ENCODE assay signal across 8 cellular contexts in genomic region chr11:64181506-64182411, GRCh38. TPM values are rescaled to one million over a fixed set of nuclear protein-coding genes. Genes with fewer than 3 reads are reported as not detected.
A peak's percentile ranks its signal among the peaks of the same experiment; 100 is the strongest.
DNase-seq lines count a peak whose midpoint lies in the region; ATAC-seq, FAIRE-seq and TF ChIP-seq lines count a peak whose summit lies in the region.

No MANE protein-coding gene starts in this region.

- intact Hi-C loops in A673 (cut with micrococcal nuclease; ENCODE audit: unreplicated experiment) = no loop called here

- no peak overlapping the region for H3K27ac Mint-ChIP-seq in activated CD8-positive, alpha-beta T cell treated with anti-CD3 and anti-CD28 coated beads, Interleukin-2, amount 10 ng/mL, durations not matched to agents 7 days and 5 days

- CTCF ChIA-PET in A673 (lab: Charles Lee) = interaction anchor here (1.2 kb wide), 1 partner anchor 70 kb away, joined by 3 read pairs; no protein-coding TSS in a partner anchor
- CTCF ChIA-PET in activated CD8-positive, alpha-beta T cell treated with anti-CD3 and anti-CD28 coated beads, Interleukin-2, amount 10 ng/mL, durations not matched to agents 7 days and 5 days (lab: Charles Lee) = interaction anchor here (1.1 to 1.6 kb wide), 5 partner anchors 15 to 344 kb away, joined by 3 to 5 read pairs (median 5); partner anchors contain the start of genes ESRRA and FERMT3

- peaks cover 57% of the 10 kb centered on the region for H3K4me1 Mint-ChIP-seq in activated CD8-positive, alpha-beta T cell treated with anti-CD3 and anti-CD28 coated beads, Interleukin-2, amount 10 ng/mL, durations not matched to agents 7 days and 5 days (ENCODE audit: low read depth)

- BruUV-seq in A673 (replicated peaks; lab: Mats Ljungman, UMichigan) = no TSS peak

- TF ChIP-seq CTCF in A673 (conservative IDR thresholded peaks at IDR 0.05; ENCODE audit: low read depth, low read length) = no peak

- POLR2A ChIA-PET in A673 (lab: Charles Lee; ENCODE audit: low non-redundant PET) = interaction anchor here (0.5 kb wide), 1 partner anchor 11 kb away, joined by 3 read pairs; no protein-coding TSS in a partner anchor
- POLR2A ChIA-PET in activated CD8-positive, alpha-beta T cell treated with anti-CD3 and anti-CD28 coated beads, Interleukin-2, amount 10 ng/mL, durations not matched to agents 7 days and 5 days (lab: Charles Lee) = interaction anchor here (0.6 to 1.5 kb wide), 4 partner anchors 18 to 180 kb away, joined by 3 to 8 read pairs (median 3); partner anchors contain the start of gene FERMT3

- H3K4me3 Mint-ChIP-seq in activated CD8-positive, alpha-beta T cell treated with anti-CD3 and anti-CD28 coated beads, Interleukin-2, amount 10 ng/mL, durations not matched to agents 7 days and 5 days = no peak overlapping the region

- no peaks in the 10 kb centered on the region for H3K9me3 ChIP-seq in A673 (ENCODE audit: low read depth, low read length, poor library complexity, severe bottlenecking)
- no peaks in the 10 kb centered on the region for H3K9me3 ChIP-seq in thymus (ENCODE audit: control insufficient read depth)

- FAIRE-seq in GM12892 (lab: Jason Lieb, UNC) = peak; percentile 89

- DNase-seq in A673 (ENCODE audit: low spot score) (peak; percentile 83), GM12892 (ENCODE audit: insufficient read length) (peak; percentile 49), NCI-H345 treated with DMSO at 0.1 percent for 48 hours (lab: John Stamatoyannopoulos, UW; ENCODE audit: unreplicated experiment) (peak; percentile 22), mucosa of gallbladder (ENCODE audit: low spot score) (peak; percentile 94)
- peak; percentile 64 for DNase-seq in activated CD8-positive, alpha-beta T cell treated with anti-CD3 and anti-CD28 coated beads, Interleukin-2, amount 10 ng/mL, durations not matched to agents 7 days and 5 days

- H3K27me3 ChIP-seq in A673 (replicated peaks; ENCODE audit: insufficient read depth, low read depth, low read length, poor library complexity) (no peaks in the 10 kb centered on the region), thymus (ENCODE audit: control insufficient read depth, insufficient read depth) (no peaks in the 10 kb centered on the region)

- no peaks in the 10 kb centered on the region for H3K9me3 Mint-ChIP-seq in activated CD8-positive, alpha-beta T cell treated with anti-CD3 and anti-CD28 coated beads, Interleukin-2, amount 10 ng/mL, durations not matched to agents 7 days and 5 days (ENCODE audit: insufficient read depth)

- no peaks in the 10 kb centered on the region for H3K36me3 ChIP-seq in A673 (ENCODE audit: insufficient read depth, low read length, poor library complexity, severe bottlenecking)
- peaks cover 3% of the 10 kb centered on the region for H3K36me3 ChIP-seq in thymus (ENCODE audit: control insufficient read depth, insufficient read depth)

- peaks cover 9% of the 10 kb centered on the region for H3K36me3 Mint-ChIP-seq in activated CD8-positive, alpha-beta T cell treated with anti-CD3 and anti-CD28 coated beads, Interleukin-2, amount 10 ng/mL, durations not matched to agents 7 days and 5 days (ENCODE audit: low read depth)

- WGBS in thymus = 52% methylated on average over 17 of the region's 17 CpGs

- H3K4me3 ChIP-seq in A673 (ENCODE audit: low read depth, low read length, poor library complexity, severe bottlenecking) (no peak overlapping the region), thymus (ENCODE audit: low read length) (peak overlapping the region; percentile 14)

- ATAC-seq in activated CD8-positive, alpha-beta T cell treated with anti-CD3 and anti-CD28 coated beads, Interleukin-2, amount 10 ng/mL, durations not matched to agents 7 days and 5 days = no peak
- ATAC-seq in esophagus mucosa = peak; percentile 66
- no peak for ATAC-seq in HG03439 (IDR thresholded peaks at IDR 0.05; ENCODE audit: unreplicated experiment)

- peaks cover 20% of the 10 kb centered on the region for H3K4me1 ChIP-seq in A673 (ENCODE audit: insufficient read depth, low read length, poor library complexity, severe bottlenecking)
- peaks cover 7% of the 10 kb centered on the region for H3K4me1 ChIP-seq in thymus (ENCODE audit: control insufficient read depth, insufficient read depth, low read length)

- peak; percentile 46; the same call in 1 of the 2 replicates for TF ChIP-seq POLR2A in GM12892 (IDR thresholded peaks at IDR 0.05; ENCODE audit: low read depth, low read length)

- H3K27me3 Mint-ChIP-seq in activated CD8-positive, alpha-beta T cell treated with anti-CD3 and anti-CD28 coated beads, Interleukin-2, amount 10 ng/mL, durations not matched to agents 7 days and 5 days (ENCODE audit: low read depth) = no peaks in the 10 kb centered on the region

- H3K27ac ChIP-seq in A673 (ENCODE audit: low read depth, low read length, poor library complexity, severe bottlenecking) (peak overlapping the region; percentile 24), thymus (ENCODE audit: low read depth) (peak overlapping the region; percentile 65)

RNA-seq across cellular contexts. Expression of gene STIP1, which starts 4.2 kb away (rescaled TPM):
- total RNA-seq in A673 (2021) (565 and 577 TPM in 2 replicates), esophagus mucosa (74.2 TPM), mucosa of gallbladder (115 TPM)
- polyA plus RNA-seq in GM12892 (2012; ENCODE audit: missing spikeins) = 120 TPM
- total RNA-seq in activated CD8-positive, alpha-beta T cell treated with anti-CD3 and anti-CD28 coated beads, Interleukin-2, amount 10 ng/mL, durations not matched to agents 7 days and 5 days = 100 to 1,000 TPM; 335 to 340 TPM
- 46.7 TPM for polyA plus RNA-seq in thymus

RNA-seq across cellular contexts. Expression of gene MACROD1, which starts 15.8 kb away (rescaled TPM):
- total RNA-seq in A673 (2021) = 28.7 and 32.6 TPM in 2 replicates
- polyA plus RNA-seq in GM12892 (2012; ENCODE audit: missing spikeins) = 4.2 TPM
- total RNA-seq in activated CD8-positive, alpha-beta T cell treated with anti-CD3 and anti-CD28 coated beads, Interleukin-2, amount 10 ng/mL, durations not matched to agents 7 days and 5 days = 10 to 100 TPM; 14.4 to 14.6 TPM
- total RNA-seq in esophagus mucosa = 22.9 TPM
- total RNA-seq in mucosa of gallbladder = 19.3 TPM
- 9.7 TPM for polyA plus RNA-seq in thymus

RNA-seq across cellular contexts. Expression of gene FERMT3, which starts 24.8 kb away (rescaled TPM):
- total RNA-seq in A673 (2021) (99.3 and 99.4 TPM in 2 replicates), esophagus mucosa (2.4 TPM), mucosa of gallbladder (21.7 TPM)
- 80.6 TPM for polyA plus RNA-seq in GM12892 (2012; ENCODE audit: missing spikeins)
- total RNA-seq in activated CD8-positive, alpha-beta T cell treated with anti-CD3 and anti-CD28 coated beads, Interleukin-2, amount 10 ng/mL, durations not matched to agents 7 days and 5 days = 100 to 1,000 TPM; 261 to 281 TPM
- 91.0 TPM for polyA plus RNA-seq in thymus

RNA-seq across cellular contexts. Expression of gene TRPT1, which starts 44.2 kb away (rescaled TPM):
- total RNA-seq in A673 (2021) = 43.6 and 59.6 TPM in 2 replicates
- polyA plus RNA-seq in GM12892 (2012; ENCODE audit: missing spikeins) = 49.2 TPM
- total RNA-seq in activated CD8-positive, alpha-beta T cell treated with anti-CD3 and anti-CD28 coated beads, Interleukin-2, amount 10 ng/mL, durations not matched to agents 7 days and 5 days = 10 to 100 TPM; 37.8 to 44.8 TPM
- total RNA-seq in esophagus mucosa = 25.1 TPM
- total RNA-seq in mucosa of gallbladder = 47.4 TPM
- 66.7 TPM for polyA plus RNA-seq in thymus

RNA-seq across cellular contexts. Expression of gene NUDT22, which starts 44.3 kb away (rescaled TPM):
- total RNA-seq in A673 (2021) (72.4 and 73.8 TPM in 2 replicates), esophagus mucosa (59.9 TPM), mucosa of gallbladder (78.6 TPM)
- 32.2 TPM for polyA plus RNA-seq in GM12892 (2012; ENCODE audit: missing spikeins)
- 10 to 100 TPM; 86.7 to 91.6 TPM for total RNA-seq in activated CD8-positive, alpha-beta T cell treated with anti-CD3 and anti-CD28 coated beads, Interleukin-2, amount 10 ng/mL, durations not matched to agents 7 days and 5 days
- polyA plus RNA-seq in thymus = 93.2 TPM

Comparison
In these comparisons a context has a peak if more than half of its experiments do, and no peak if none do; other contexts are left out.
1. DNase-seq: peak in every context shown above with its lines; median percentile 94 in mucosa of gallbladder; 83 in A673; 64 in activated CD8-positive, alpha-beta T cell treated with anti-CD3 and anti-CD28 coated beads, Interleukin-2, amount 10 ng/mL, durations not matched to agents 7 days and 5 days; 49 in GM12892; 22 in NCI-H345 treated with DMSO at 0.1 percent for 48 hours.